In the genomic region with DNA sequence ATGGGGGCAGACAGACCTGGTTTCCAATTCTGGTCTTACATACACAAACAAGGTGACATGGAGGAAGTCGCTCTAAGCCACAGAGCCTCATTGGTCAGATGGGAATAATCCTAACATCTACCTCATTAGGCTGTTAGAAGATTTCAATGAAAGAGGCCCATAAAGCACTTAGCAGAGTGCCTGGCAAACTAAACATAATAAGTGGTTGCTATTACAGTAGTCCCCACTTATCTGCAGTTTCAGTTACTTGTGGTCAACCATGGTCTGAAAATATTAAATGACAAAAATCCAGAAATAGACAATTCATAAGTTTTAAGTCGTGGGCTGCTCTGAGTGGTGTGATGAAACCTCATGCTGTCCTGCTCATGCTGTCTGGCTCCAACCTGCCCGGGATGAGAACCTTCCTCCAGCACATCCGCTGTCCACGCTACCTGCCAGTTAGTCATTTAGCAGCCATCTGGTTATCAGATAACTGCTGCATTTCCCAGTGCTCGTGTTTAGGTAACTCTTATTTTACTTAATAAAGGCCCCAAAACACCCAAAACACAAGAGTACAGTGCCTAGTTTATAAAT, we compare ENCODE assay signal across 21 cellular contexts.
"Had no signal": no experiment of that assay in that cellular context is flagged by ENCODE, and none has a peak within 500 bp of the region (broad histone marks: within the 10 kb centered on the region; RNA-seq: fewer than 3 reads in every experiment).

No MANE protein-coding gene starts in this region.

- DNase-seq: activated B cell treated with CpG ODN at 0.5 μM for 24 hours; activated CD4-positive, alpha-beta T cell treated with anti-CD3 and anti-CD28 coated beads for 1 hour; activated CD4-positive, alpha-beta T cell treated with anti-CD3 and anti-CD28 coated beads, Interleukin-2, amount 10 ng/mL, durations not matched to agents 24 days and 14 days; activated CD4-positive, alpha-beta T cell treated with anti-CD3 and anti-CD28 coated beads, Interleukin-2, amount 50 U/mL, for 48 hours; activated CD8-positive, alpha-beta memory T cell treated with anti-CD3 and anti-CD28 coated beads, Interleukin-2, amount 10 ng/mL, durations not matched to agents 7 days and 5 days; activated effector memory CD4-positive, alpha-beta T cell treated with Interleukin-2 at 50 U/mL for 16 hours; activated naive CD4-positive, alpha-beta T cell; activated T-cell treated with anti-CD3 and anti-CD28 coated beads, Interleukin-2, amount 50 U/mL, for 24 hours; aorta; Kasumi-1; NCI-H1105 treated with DMSO at 0.1 percent for 48 hours; NCI-H1694 treated with DMSO at 0.1 percent for 48 hours; NCI-H2029 treated with DMSO at 0.1 percent for 48 hours; NCI-H2171 treated with DMSO at 0.1 percent for 48 hours; NCI-H524 treated with DMSO at 0.1 percent for 48 hours; PC-9; SHP77 treated with DMSO at 0.1 percent for 48 hours; T-helper 17 cell; T-helper 9 cell had no signal

- H3K27ac ChIP-seq: breast epithelium, PC-9 had no signal

- H3K4me3 ChIP-seq: breast epithelium, K562, PC-9 had no signal

- H3K9me3 ChIP-seq: breast epithelium had no signal

- H3K36me3 ChIP-seq: breast epithelium had no signal

- H3K4me1 ChIP-seq: breast epithelium had no signal

- H3K27me3 ChIP-seq: breast epithelium had no signal

- ATAC-seq: activated CD8-positive, alpha-beta memory T cell treated with anti-CD3 and anti-CD28 coated beads, Interleukin-2, amount 10 ng/mL, durations not matched to agents 7 days and 5 days; K562; T-helper 17 cell had no signal
